Comparison of ENCODE assay signal across 8 cellular contexts in genomic region chr9:129416831-129417604, GRCh38.
A peak's percentile ranks its signal among the peaks of the same experiment; 100 is the strongest.
DNase-seq lines count a peak whose midpoint lies in the region; ATAC-seq and TF ChIP-seq lines count a peak whose summit lies in the region.

No MANE protein-coding gene starts in this region.

- no peaks in the 10 kb centered on the region for H3K36me3 Mint-ChIP-seq in T-helper 2 cell treated with Interferon-gamma antibody and Interleukin-4, amounts not matched to agents 5 μg/mL and 100 μg/mL, for 36 hours (ENCODE audit: low read depth)
- peaks cover 1% of the 10 kb centered on the region for H3K36me3 Mint-ChIP-seq in activated T-helper 1 cell treated with anti-CD3 and anti-CD28 coated beads, Interleukin-12 subunit alpha, Interleukin-12 subunit beta, Interleukin-2, Interleukin-4 antibody, amounts not matched to agents 30 ng/mL and 10 ng/mL and 1 ng/mL, durations not matched to agents 14 hours and 24 hours and 36 hours (ENCODE audit: low read depth)
- no peaks in the 10 kb centered on the region for H3K36me3 Mint-ChIP-seq in osteocyte (ENCODE audit: unreplicated experiment)

- no peaks in the 10 kb centered on the region for H3K9me3 ChIP-seq in effector memory CD4-positive, alpha-beta T cell (ENCODE audit: control insufficient read depth, low read length)

- TF ChIP-seq CTCF in osteocyte (IDR thresholded peaks at IDR 0.05), result no peak

- no peaks in the 10 kb centered on the region for H3K27me3 ChIP-seq in effector memory CD4-positive, alpha-beta T cell (replicated peaks; ENCODE audit: control insufficient read depth, insufficient read depth, low read length, poor library complexity, severe bottlenecking)

- no peaks in the 10 kb centered on the region for H3K36me3 ChIP-seq in effector memory CD4-positive, alpha-beta T cell (ENCODE audit: control insufficient read depth, insufficient read depth, low read length)

- H3K4me1 ChIP-seq in effector memory CD4-positive, alpha-beta T cell (ENCODE audit: control insufficient read depth, insufficient read depth, low read length, poor library complexity, severe bottlenecking), result peaks cover 20% of the 10 kb centered on the region

- peaks cover 12% of the 10 kb centered on the region for H3K4me1 Mint-ChIP-seq in T-helper 2 cell treated with Interferon-gamma antibody and Interleukin-4, amounts not matched to agents 5 μg/mL and 100 μg/mL, for 36 hours (ENCODE audit: low read depth)
- H3K4me1 Mint-ChIP-seq in activated T-helper 1 cell treated with anti-CD3 and anti-CD28 coated beads, Interleukin-12 subunit alpha, Interleukin-12 subunit beta, Interleukin-2, Interleukin-4 antibody, amounts not matched to agents 30 ng/mL and 10 ng/mL and 1 ng/mL, durations not matched to agents 14 hours and 24 hours and 36 hours (ENCODE audit: low read depth), result peaks cover 15% of the 10 kb centered on the region
- peaks cover 20% of the 10 kb centered on the region for H3K4me1 Mint-ChIP-seq in osteocyte (ENCODE audit: unreplicated experiment)

- peak overlapping the region; percentile 7 for H3K27ac Mint-ChIP-seq in T-helper 2 cell treated with Interferon-gamma antibody and Interleukin-4, amounts not matched to agents 5 μg/mL and 100 μg/mL, for 36 hours
- peak overlapping the region; percentile 53 for H3K27ac Mint-ChIP-seq in activated T-helper 1 cell treated with anti-CD3 and anti-CD28 coated beads, Interleukin-12 subunit alpha, Interleukin-12 subunit beta, Interleukin-2, Interleukin-4 antibody, amounts not matched to agents 30 ng/mL and 10 ng/mL and 1 ng/mL, durations not matched to agents 14 hours and 24 hours and 36 hours
- peak overlapping the region; percentile 77 for H3K27ac Mint-ChIP-seq in osteocyte (ENCODE audit: unreplicated experiment)

- H3K4me3 Mint-ChIP-seq in T-helper 2 cell treated with Interferon-gamma antibody and Interleukin-4, amounts not matched to agents 5 μg/mL and 100 μg/mL, for 36 hours, result no peak overlapping the region
- no peak overlapping the region for H3K4me3 Mint-ChIP-seq in activated T-helper 1 cell treated with anti-CD3 and anti-CD28 coated beads, Interleukin-12 subunit alpha, Interleukin-12 subunit beta, Interleukin-2, Interleukin-4 antibody, amounts not matched to agents 30 ng/mL and 10 ng/mL and 1 ng/mL, durations not matched to agents 14 hours and 24 hours and 36 hours
- H3K4me3 Mint-ChIP-seq in osteocyte (ENCODE audit: unreplicated experiment), result no peak overlapping the region

- intact Hi-C loops in activated T-helper 1 cell treated with anti-CD3 and anti-CD28 coated beads, Interleukin-12 subunit alpha, Interleukin-12 subunit beta, Interleukin-2, Interleukin-4 antibody, amounts not matched to agents 30 ng/mL and 10 ng/mL and 1 ng/mL, durations not matched to agents 14 hours and 24 hours and 36 hours (cut with micrococcal nuclease), result no loop called here

- H3K9me3 Mint-ChIP-seq in T-helper 2 cell treated with Interferon-gamma antibody and Interleukin-4, amounts not matched to agents 5 μg/mL and 100 μg/mL, for 36 hours, result no peaks in the 10 kb centered on the region
- H3K9me3 Mint-ChIP-seq in activated T-helper 1 cell treated with anti-CD3 and anti-CD28 coated beads, Interleukin-12 subunit alpha, Interleukin-12 subunit beta, Interleukin-2, Interleukin-4 antibody, amounts not matched to agents 30 ng/mL and 10 ng/mL and 1 ng/mL, durations not matched to agents 14 hours and 24 hours and 36 hours, result no peaks in the 10 kb centered on the region
- H3K9me3 Mint-ChIP-seq in osteocyte (ENCODE audit: unreplicated experiment), result no peaks in the 10 kb centered on the region

- H3K27ac ChIP-seq in effector memory CD4-positive, alpha-beta T cell (ENCODE audit: insufficient read depth, low read length, poor library complexity, severe bottlenecking), result no peak overlapping the region

- no peaks in the 10 kb centered on the region for H3K27me3 Mint-ChIP-seq in T-helper 2 cell treated with Interferon-gamma antibody and Interleukin-4, amounts not matched to agents 5 μg/mL and 100 μg/mL, for 36 hours (ENCODE audit: low read depth)
- H3K27me3 Mint-ChIP-seq in activated T-helper 1 cell treated with anti-CD3 and anti-CD28 coated beads, Interleukin-12 subunit alpha, Interleukin-12 subunit beta, Interleukin-2, Interleukin-4 antibody, amounts not matched to agents 30 ng/mL and 10 ng/mL and 1 ng/mL, durations not matched to agents 14 hours and 24 hours and 36 hours (ENCODE audit: insufficient read depth), result no peaks in the 10 kb centered on the region
- H3K27me3 Mint-ChIP-seq in osteocyte (ENCODE audit: unreplicated experiment), result no peaks in the 10 kb centered on the region

- no peak for ATAC-seq in HG02870 (IDR thresholded peaks at IDR 0.05; ENCODE audit: unreplicated experiment)

- no peak for DNase-seq in T-helper 2 cell treated with Interferon-gamma antibody and Interleukin-4, amounts not matched to agents 5 μg/mL and 100 μg/mL, for 36 hours (ENCODE audit: low spot score)
- no peak for DNase-seq in T-helper 2 cell
- DNase-seq in NCI-H1417 treated with DMSO at 0.1 percent for 48 hours (lab: John Stamatoyannopoulos, UW), result peak; percentile 74
- DNase-seq in activated T-helper 1 cell treated with anti-CD3 and anti-CD28 coated beads, Interleukin-12 subunit alpha, Interleukin-12 subunit beta, Interleukin-2, Interleukin-4 antibody, amounts not matched to agents 30 ng/mL and 10 ng/mL and 1 ng/mL, durations not matched to agents 14 hours and 24 hours and 36 hours (ENCODE audit: low spot score), result no peak
- DNase-seq in osteocyte (ENCODE audit: extremely low spot score, unreplicated experiment), result no peak
- DNase-seq in effector memory CD4-positive, alpha-beta T cell, result no peak
- no peak for DNase-seq in activated CD4-positive, alpha-beta T cell treated with anti-CD3 and anti-CD28 coated beads for 48 hours

- no peak overlapping the region for H3K4me3 ChIP-seq in effector memory CD4-positive, alpha-beta T cell (ENCODE audit: insufficient read depth, low read depth, low read length, poor library complexity, severe bottlenecking)

Comparison
In these comparisons a context has a peak if more than half of its experiments do, and no peak if none do; other contexts are left out.
1. H3K27ac Mint-ChIP-seq: peak in every context shown above with its lines; median percentile 77 in osteocyte; 53 in activated T-helper 1 cell treated with anti-CD3 and anti-CD28 coated beads, Interleukin-12 subunit alpha, Interleukin-12 subunit beta, Interleukin-2, Interleukin-4 antibody, amounts not matched to agents 30 ng/mL and 10 ng/mL and 1 ng/mL, durations not matched to agents 14 hours and 24 hours and 36 hours; 7 in T-helper 2 cell treated with Interferon-gamma antibody and Interleukin-4, amounts not matched to agents 5 μg/mL and 100 μg/mL, for 36 hours.